ENCODE assay signal across 8 cellular contexts in the genomic region with DNA sequence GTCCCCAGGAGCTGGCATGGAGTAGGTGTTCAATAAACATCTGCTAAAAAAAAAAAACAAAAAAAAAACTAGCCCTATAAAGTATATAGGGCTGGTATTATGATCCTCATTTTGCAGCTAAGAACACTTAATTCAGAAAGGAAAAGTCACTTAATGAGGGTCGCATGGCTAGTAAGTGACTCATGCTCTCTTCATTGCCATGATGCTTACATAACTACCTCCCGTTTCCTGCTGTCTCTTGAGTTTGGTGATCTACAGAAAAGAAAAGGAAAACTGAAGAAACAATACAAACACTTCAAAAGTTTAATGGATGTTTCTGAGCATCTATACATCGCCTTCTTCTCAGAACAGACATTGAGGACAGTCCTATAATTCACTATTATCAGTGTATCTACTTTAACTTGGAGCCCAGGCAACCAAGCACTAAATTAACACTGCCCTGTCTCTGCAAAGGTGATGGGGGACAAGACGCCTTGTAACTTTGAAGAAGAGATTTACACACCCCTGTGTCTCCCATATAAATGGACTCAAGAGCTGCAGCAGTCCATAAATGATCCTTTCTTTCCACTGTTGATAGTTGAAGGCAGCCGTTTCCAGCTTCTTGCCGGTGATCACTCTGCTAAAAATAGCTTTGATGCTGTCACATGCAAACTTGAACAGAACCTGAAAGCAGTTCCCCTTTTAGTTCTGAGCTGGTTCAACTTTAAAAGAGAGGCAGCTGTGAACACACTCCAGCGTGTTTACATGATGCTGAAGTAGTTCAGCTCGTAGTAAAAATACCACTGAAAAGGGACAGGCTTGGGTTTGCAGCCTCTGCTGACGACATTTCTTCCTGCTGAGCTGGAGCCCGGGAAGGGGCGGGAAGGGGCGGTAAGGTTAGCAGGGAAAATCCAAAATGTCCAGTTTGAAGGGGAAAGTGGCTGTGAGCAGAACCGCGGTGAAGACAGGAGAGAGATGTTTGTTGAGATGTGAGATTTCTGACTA.
DNase-seq lines count a peak whose midpoint lies in the region; ATAC-seq and TF ChIP-seq lines count a peak whose summit lies in the region.

No MANE protein-coding gene starts in this region.

- H3K36me3 ChIP-seq in Caco-2 (ENCODE audit: control insufficient read depth, insufficient read depth, low read length) (0 out of 2 replicates have a peak, but pooled peaks cover 1% of the 10 kb centered on the region), ascending aorta (no peaks in the 10 kb centered on the region)

- H3K4me1 ChIP-seq in Caco-2 (no peaks in the 10 kb centered on the region), ascending aorta (peaks cover 13 to 46% of the 10 kb centered on the region in 2 donors)

- peaks cover 6% of the 10 kb centered on the region for H3K4me1 Mint-ChIP-seq in Caco-2 (ENCODE audit: low read depth, unreplicated experiment)
- H3K4me1 Mint-ChIP-seq in progenitor cell of endocrine pancreas (ENCODE audit: low read depth) = peaks cover 6% of the 10 kb centered on the region

- no peak overlapping the region for H3K4me3 Mint-ChIP-seq in Caco-2 (ENCODE audit: unreplicated experiment)
- H3K4me3 Mint-ChIP-seq in progenitor cell of endocrine pancreas (ENCODE audit: low read depth) = no peak overlapping the region

- intact Hi-C loops in Caco-2 (cut with micrococcal nuclease; ENCODE audit: unreplicated experiment) = no loop called here
- intact Hi-C loops in ascending aorta (cut with DNase I) = loop anchor here (2.0 to 5.0 kb wide), 3 partner anchors 19 to 113 kb away; partner anchors contain the start of gene FOXN3

- peak overlapping the region; percentile 86 to 91 for H3K27ac ChIP-seq in ascending aorta

- H3K27ac Mint-ChIP-seq in Caco-2 (ENCODE audit: unreplicated experiment) = peak overlapping the region; percentile 33
- H3K27ac Mint-ChIP-seq in progenitor cell of endocrine pancreas = no peak overlapping the region

- no peak overlapping the region for H3K4me3 ChIP-seq in Caco-2 (ENCODE audit: low read depth, low read length)
- peak overlapping the region; percentile 24 to 43 for H3K4me3 ChIP-seq in ascending aorta
- peak overlapping the region; percentile 4 for H3K4me3 ChIP-seq in retinal pigment epithelial cell (ENCODE audit: low read length)

- H3K27me3 Mint-ChIP-seq in Caco-2 (ENCODE audit: insufficient read depth, unreplicated experiment) = no peaks in the 10 kb centered on the region
- peaks cover 23% of the 10 kb centered on the region for H3K27me3 Mint-ChIP-seq in progenitor cell of endocrine pancreas

- no TSS peak for BruUV-seq in Caco-2 (replicated peaks; lab: Mats Ljungman, UMichigan)

- H3K36me3 Mint-ChIP-seq in Caco-2 (ENCODE audit: insufficient read depth, unreplicated experiment) (peaks cover 5% of the 10 kb centered on the region), progenitor cell of endocrine pancreas (ENCODE audit: insufficient read depth) (peaks cover 9% of the 10 kb centered on the region)

- POLR2A ChIA-PET in Caco-2 (lab: Charles Lee) = no interaction called here

- CTCF ChIA-PET in Caco-2 (lab: Charles Lee) = no interaction called here

- ATAC-seq in GM19324 (IDR thresholded peaks at IDR 0.05; ENCODE audit: low FRiP score, unreplicated experiment) (peak; percentile 74), HG03196 (IDR thresholded peaks at IDR 0.05; ENCODE audit: unreplicated experiment) (peak; percentile 56)

- H3K9me3 Mint-ChIP-seq in Caco-2 (ENCODE audit: unreplicated experiment) (no peaks in the 10 kb centered on the region), progenitor cell of endocrine pancreas (ENCODE audit: low read depth) (peaks cover 4% of the 10 kb centered on the region)

- H3K9me3 ChIP-seq in Caco-2 (no peaks in the 10 kb centered on the region), ascending aorta (no peaks in the 10 kb centered on the region)

- no peaks in the 10 kb centered on the region for H3K27me3 ChIP-seq in Caco-2 (replicated peaks; ENCODE audit: control insufficient read depth, insufficient read depth, low read length)
- no peaks in the 10 kb centered on the region for H3K27me3 ChIP-seq in ascending aorta

- no peak for TF ChIP-seq CTCF in Caco-2 (IDR thresholded peaks at IDR 0.05; ENCODE audit: insufficient read depth in 1 of 2, low read depth in 1 of 2, low read length in 1 of 2, severe bottlenecking in 1 of 2, unreplicated experiment in 1 of 2)
- TF ChIP-seq CTCF in ascending aorta (IDR thresholded peaks at IDR 0.05) = no peak
- no peak for TF ChIP-seq CTCF in retinal pigment epithelial cell (conservative IDR thresholded peaks at IDR 0.05; ENCODE audit: low read depth, low read length)
- TF ChIP-seq CTCF in progenitor cell of endocrine pancreas (IDR thresholded peaks at IDR 0.05; ENCODE audit: unreplicated experiment) = no peak

- no peak for DNase-seq in Caco-2
- DNase-seq in NCI-H748 (lab: John Stamatoyannopoulos, UW; ENCODE audit: unreplicated experiment) = peak; percentile 91
- peak; percentile 48 to 89 for DNase-seq in ascending aorta (ENCODE audit: low spot score in 2 of 2)
- peak; percentile 67 for DNase-seq in hepatic stellate cell (ENCODE audit: low spot score)
- peak; percentile 59 for DNase-seq in retinal pigment epithelial cell (ENCODE audit: low read depth)
- no peak for DNase-seq in progenitor cell of endocrine pancreas (ENCODE audit: low spot score, unreplicated experiment)

Comparison
In these comparisons a context has a peak if more than half of its experiments do, and no peak if none do; other contexts are left out.
1. DNase-seq: peak in NCI-H748 (single experiment), ascending aorta (2 of 2), hepatic stellate cell (single experiment) and retinal pigment epithelial cell (single experiment); none in Caco-2 (0 of 2) and progenitor cell of endocrine pancreas (single experiment).